Comparison of ENCODE assay signal across 3 cellular contexts in genomic region chr9:109534151-109534550, GRCh38.
"Had no signal": no experiment of that assay in that cellular context is flagged by ENCODE, and none has a peak within 500 bp of the region (broad histone marks: within the 10 kb centered on the region; RNA-seq: fewer than 3 reads in every experiment).

No MANE protein-coding gene starts in this region.

- DNase-seq: GDM1, GF-D8 had no signal

- H3K4me3 ChIP-seq: GM12878 had no signal

- ATAC-seq: GM12878 had no signal
